In genomic region chr3:127070776-127071175, GRCh38 we compare ENCODE assay signal across 1 cellular context.
TF ChIP-seq lines count a peak whose summit lies in the region.

No MANE protein-coding gene starts in this region.

TF ChIP-seq in H1, 55 proteins besides CTCF, POLR2A, EP300 and RAD21 (continued from another document):
- TF ChIP-seq MAFK (IDR thresholded peaks at IDR 0.05; ENCODE audit: low read depth, low read length) (no peak), BACH1 (IDR thresholded peaks at IDR 0.05; ENCODE audit: low read length) (no peak), SAP30 (IDR thresholded peaks at IDR 0.05; ENCODE audit: insufficient read depth, insufficient replicate concordance, low read length) (no peak), KDM4A (IDR thresholded peaks at IDR 0.05; ENCODE audit: low read depth, low read length, severe bottlenecking) (no peak), POU5F1 (IDR thresholded peaks at IDR 0.05; ENCODE audit: low read depth, low read length) (no peak), SP1 (IDR thresholded peaks at IDR 0.05; ENCODE audit: low read depth, low read length) (no peak), ASH2L (IDR thresholded peaks at IDR 0.05; ENCODE audit: low read length) (no peak), EGR1 (IDR thresholded peaks at IDR 0.05; ENCODE audit: borderline replicate concordance, low read depth, low read length) (no peak), SP4 (IDR thresholded peaks at IDR 0.05; ENCODE audit: low read length) (no peak)
